1 cellular context compared by ENCODE assay signal in the genomic region with DNA sequence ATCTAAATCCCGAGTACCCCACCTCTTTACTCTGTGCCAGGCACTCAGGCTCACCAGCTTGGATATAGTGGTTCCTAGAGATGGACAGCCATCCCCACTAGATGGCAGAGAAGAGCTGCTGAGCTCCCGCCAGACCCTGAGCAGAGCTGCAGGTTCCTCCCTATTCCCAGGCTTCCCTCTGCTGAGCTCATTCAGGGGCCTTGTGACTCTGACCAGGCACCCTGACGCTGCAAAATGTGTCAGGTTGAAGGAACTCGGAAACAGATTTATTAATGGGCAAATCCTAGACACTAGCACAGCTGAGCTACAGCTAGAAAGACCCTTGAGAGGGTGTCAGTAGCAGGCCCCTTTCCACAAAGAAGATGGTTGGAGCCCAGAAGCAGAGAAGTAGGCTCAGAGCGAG.
TF ChIP-seq lines count a peak whose summit lies in the region.

No MANE protein-coding gene starts in this region.

TF ChIP-seq in GM12878, 131 proteins besides CTCF, POLR2A, EP300 and RAD21:
- TF ChIP-seq STAT1 (conservative IDR thresholded peaks at IDR 0.05) (0 out of 2 replicates have a peak, but pooled peaks have one; percentile 29), ETV6 (conservative IDR thresholded peaks at IDR 0.05 in 1 of 2, IDR thresholded peaks at IDR 0.05 in 1 of 2; ENCODE audit: borderline replicate concordance in 1 of 2, low read depth in 1 of 2) (no peak), IKZF1 (conservative IDR thresholded peaks at IDR 0.05) (peak; percentile 38; the same call in 1 of the 2 replicates), RELA (IDR thresholded peaks at IDR 0.05; ENCODE audit: borderline replicate concordance, partially characterized antibody) (peak; percentile 48), NR2F1 (conservative IDR thresholded peaks at IDR 0.05) (no peak), CREB1 (IDR thresholded peaks at IDR 0.05; ENCODE audit: low read depth) (no peak), RB1 (IDR thresholded peaks at IDR 0.05; ENCODE audit: borderline replicate concordance) (peak; percentile 55; the same call in 1 of the 2 replicates), CHD4 (IDR thresholded peaks at IDR 0.05) (no peak), LARP7 (IDR thresholded peaks at IDR 0.05) (no peak), SMC3 (IDR thresholded peaks at IDR 0.05; ENCODE audit: borderline replicate concordance, low read length) (peak; percentile 83), SP1 (IDR thresholded peaks at IDR 0.05; ENCODE audit: low read depth, low read length) (peak; percentile 14), YY1 (IDR thresholded peaks at IDR 0.05; ENCODE audit: low read depth, low read length) (0 out of 2 replicates have a peak, but pooled peaks have one; percentile 55)
- TF ChIP-seq, protein P1, sequence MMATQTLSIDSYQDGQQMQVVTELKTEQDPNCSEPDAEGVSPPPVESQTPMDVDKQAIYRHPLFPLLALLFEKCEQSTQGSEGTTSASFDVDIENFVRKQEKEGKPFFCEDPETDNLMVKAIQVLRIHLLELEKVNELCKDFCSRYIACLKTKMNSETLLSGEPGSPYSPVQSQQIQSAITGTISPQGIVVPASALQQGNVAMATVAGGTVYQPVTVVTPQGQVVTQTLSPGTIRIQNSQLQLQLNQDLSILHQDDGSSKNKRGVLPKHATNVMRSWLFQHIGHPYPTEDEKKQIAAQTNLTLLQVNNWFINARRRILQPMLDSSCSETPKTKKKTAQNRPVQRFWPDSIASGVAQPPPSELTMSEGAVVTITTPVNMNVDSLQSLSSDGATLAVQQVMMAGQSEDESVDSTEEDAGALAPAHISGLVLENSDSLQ (IDR thresholded peaks at IDR 0.05): peak; percentile 11; the same call in 1 of the 2 replicates
- TF ChIP-seq, protein P2, sequence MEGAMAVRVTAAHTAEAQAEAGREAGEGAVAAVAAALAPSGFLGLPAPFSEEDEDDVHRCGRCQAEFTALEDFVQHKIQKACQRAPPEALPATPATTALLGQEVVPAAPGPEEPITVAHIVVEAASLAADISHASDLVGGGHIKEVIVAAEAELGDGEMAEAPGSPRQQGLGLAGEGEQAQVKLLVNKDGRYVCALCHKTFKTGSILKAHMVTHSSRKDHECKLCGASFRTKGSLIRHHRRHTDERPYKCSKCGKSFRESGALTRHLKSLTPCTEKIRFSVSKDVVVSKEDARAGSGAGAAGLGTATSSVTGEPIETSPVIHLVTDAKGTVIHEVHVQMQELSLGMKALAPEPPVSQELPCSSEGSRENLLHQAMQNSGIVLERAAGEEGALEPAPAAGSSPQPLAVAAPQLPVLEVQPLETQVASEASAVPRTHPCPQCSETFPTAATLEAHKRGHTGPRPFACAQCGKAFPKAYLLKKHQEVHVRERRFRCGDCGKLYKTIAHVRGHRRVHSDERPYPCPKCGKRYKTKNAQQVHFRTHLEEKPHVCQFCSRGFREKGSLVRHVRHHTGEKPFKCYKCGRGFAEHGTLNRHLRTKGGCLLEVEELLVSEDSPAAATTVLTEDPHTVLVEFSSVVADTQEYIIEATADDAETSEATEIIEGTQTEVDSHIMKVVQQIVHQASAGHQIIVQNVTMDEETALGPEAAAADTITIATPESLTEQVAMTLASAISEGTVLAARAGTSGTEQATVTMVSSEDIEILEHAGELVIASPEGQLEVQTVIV (IDR thresholded peaks at IDR 0.05; ENCODE audit: borderline replicate concordance, partially characterized antibody): no peak
